In the genomic region with DNA sequence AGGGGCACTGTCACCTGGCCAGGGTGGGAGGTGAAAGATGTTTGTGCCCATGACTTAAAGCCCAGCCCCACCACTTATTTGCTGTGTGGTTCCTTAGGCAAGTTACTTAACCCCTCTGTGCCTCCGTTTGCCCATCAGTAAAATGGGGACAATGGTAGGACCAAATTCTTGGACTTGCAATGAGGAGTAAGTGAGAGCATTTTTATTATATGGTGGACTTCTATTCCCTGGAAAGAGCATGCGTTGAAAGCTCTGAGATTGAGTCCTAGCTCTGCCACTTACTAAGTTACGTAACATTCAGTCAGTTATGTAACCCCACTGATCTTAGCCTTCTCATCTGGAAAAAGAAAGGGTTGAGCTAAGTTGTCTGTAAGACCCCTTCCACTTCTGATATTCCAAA, we compare ENCODE assay signal across 1 cellular context.
TF ChIP-seq lines count a peak whose summit lies in the region.

No MANE protein-coding gene starts in this region.

TF ChIP-seq in K562, 482 proteins besides CTCF, POLR2A, EP300 and RAD21 (continues in another document):
- no peak for TF ChIP-seq HMG20B (CRISPR knock-in tag; IDR thresholded peaks at IDR 0.05)
- TF ChIP-seq HDGF (IDR thresholded peaks at IDR 0.05) = no peak
- TF ChIP-seq, protein P1, sequence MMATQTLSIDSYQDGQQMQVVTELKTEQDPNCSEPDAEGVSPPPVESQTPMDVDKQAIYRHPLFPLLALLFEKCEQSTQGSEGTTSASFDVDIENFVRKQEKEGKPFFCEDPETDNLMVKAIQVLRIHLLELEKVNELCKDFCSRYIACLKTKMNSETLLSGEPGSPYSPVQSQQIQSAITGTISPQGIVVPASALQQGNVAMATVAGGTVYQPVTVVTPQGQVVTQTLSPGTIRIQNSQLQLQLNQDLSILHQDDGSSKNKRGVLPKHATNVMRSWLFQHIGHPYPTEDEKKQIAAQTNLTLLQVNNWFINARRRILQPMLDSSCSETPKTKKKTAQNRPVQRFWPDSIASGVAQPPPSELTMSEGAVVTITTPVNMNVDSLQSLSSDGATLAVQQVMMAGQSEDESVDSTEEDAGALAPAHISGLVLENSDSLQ (IDR thresholded peaks at IDR 0.05) = no peak
- peak; percentile 93 for TF ChIP-seq CEBPB (tag; IDR thresholded peaks at IDR 0.05)
- no peak for TF ChIP-seq MCM7 (IDR thresholded peaks at IDR 0.05)
- TF ChIP-seq MYBL2 (IDR thresholded peaks at IDR 0.05; ENCODE audit: low read depth) = no peak
- no peak for TF ChIP-seq MYBL2 (CRISPR knock-in tag; IDR thresholded peaks at IDR 0.05; ENCODE audit: borderline replicate concordance)
- 0 out of 2 replicates have a peak, but pooled peaks have one; percentile 3 for TF ChIP-seq BRD4 (IDR thresholded peaks at IDR 0.05)
- TF ChIP-seq PTRF (tag; IDR thresholded peaks at IDR 0.05) = no peak
- no peak for TF ChIP-seq ZFP1 (CRISPR knock-in tag; IDR thresholded peaks at IDR 0.05)
- TF ChIP-seq NCOR1 (IDR thresholded peaks at IDR 0.05) = no peak
- TF ChIP-seq TBL1XR1 (IDR thresholded peaks at IDR 0.05; ENCODE audit: low read length in 2 of 2) = no peak
- TF ChIP-seq, protein P2, sequence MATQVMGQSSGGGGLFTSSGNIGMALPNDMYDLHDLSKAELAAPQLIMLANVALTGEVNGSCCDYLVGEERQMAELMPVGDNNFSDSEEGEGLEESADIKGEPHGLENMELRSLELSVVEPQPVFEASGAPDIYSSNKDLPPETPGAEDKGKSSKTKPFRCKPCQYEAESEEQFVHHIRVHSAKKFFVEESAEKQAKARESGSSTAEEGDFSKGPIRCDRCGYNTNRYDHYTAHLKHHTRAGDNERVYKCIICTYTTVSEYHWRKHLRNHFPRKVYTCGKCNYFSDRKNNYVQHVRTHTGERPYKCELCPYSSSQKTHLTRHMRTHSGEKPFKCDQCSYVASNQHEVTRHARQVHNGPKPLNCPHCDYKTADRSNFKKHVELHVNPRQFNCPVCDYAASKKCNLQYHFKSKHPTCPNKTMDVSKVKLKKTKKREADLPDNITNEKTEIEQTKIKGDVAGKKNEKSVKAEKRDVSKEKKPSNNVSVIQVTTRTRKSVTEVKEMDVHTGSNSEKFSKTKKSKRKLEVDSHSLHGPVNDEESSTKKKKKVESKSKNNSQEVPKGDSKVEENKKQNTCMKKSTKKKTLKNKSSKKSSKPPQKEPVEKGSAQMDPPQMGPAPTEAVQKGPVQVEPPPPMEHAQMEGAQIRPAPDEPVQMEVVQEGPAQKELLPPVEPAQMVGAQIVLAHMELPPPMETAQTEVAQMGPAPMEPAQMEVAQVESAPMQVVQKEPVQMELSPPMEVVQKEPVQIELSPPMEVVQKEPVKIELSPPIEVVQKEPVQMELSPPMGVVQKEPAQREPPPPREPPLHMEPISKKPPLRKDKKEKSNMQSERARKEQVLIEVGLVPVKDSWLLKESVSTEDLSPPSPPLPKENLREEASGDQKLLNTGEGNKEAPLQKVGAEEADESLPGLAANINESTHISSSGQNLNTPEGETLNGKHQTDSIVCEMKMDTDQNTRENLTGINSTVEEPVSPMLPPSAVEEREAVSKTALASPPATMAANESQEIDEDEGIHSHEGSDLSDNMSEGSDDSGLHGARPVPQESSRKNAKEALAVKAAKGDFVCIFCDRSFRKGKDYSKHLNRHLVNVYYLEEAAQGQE (CRISPR knock-in tag; IDR thresholded peaks at IDR 0.05; ENCODE audit: low read depth) = no peak
- peak; percentile 70 for TF ChIP-seq ESRRA (IDR thresholded peaks at IDR 0.05; ENCODE audit: borderline replicate concordance, low read depth)
- TF ChIP-seq, protein P3, sequence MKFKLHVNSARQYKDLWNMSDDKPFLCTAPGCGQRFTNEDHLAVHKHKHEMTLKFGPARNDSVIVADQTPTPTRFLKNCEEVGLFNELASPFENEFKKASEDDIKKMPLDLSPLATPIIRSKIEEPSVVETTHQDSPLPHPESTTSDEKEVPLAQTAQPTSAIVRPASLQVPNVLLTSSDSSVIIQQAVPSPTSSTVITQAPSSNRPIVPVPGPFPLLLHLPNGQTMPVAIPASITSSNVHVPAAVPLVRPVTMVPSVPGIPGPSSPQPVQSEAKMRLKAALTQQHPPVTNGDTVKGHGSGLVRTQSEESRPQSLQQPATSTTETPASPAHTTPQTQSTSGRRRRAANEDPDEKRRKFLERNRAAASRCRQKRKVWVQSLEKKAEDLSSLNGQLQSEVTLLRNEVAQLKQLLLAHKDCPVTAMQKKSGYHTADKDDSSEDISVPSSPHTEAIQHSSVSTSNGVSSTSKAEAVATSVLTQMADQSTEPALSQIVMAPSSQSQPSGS (CRISPR knock-in tag; IDR thresholded peaks at IDR 0.05) = no peak
- no peak for TF ChIP-seq ZNF589 (CRISPR knock-in tag; IDR thresholded peaks at IDR 0.05; ENCODE audit: low read depth)
- peak; percentile 61; the same call in 1 of the 2 replicates for TF ChIP-seq HDAC2 (IDR thresholded peaks at IDR 0.05)
- TF ChIP-seq, protein P4, sequence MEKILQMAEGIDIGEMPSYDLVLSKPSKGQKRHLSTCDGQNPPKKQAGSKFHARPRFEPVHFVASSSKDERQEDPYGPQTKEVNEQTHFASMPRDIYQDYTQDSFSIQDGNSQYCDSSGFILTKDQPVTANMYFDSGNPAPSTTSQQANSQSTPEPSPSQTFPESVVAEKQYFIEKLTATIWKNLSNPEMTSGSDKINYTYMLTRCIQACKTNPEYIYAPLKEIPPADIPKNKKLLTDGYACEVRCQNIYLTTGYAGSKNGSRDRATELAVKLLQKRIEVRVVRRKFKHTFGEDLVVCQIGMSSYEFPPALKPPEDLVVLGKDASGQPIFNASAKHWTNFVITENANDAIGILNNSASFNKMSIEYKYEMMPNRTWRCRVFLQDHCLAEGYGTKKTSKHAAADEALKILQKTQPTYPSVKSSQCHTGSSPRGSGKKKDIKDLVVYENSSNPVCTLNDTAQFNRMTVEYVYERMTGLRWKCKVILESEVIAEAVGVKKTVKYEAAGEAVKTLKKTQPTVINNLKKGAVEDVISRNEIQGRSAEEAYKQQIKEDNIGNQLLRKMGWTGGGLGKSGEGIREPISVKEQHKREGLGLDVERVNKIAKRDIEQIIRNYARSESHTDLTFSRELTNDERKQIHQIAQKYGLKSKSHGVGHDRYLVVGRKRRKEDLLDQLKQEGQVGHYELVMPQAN (IDR thresholded peaks at IDR 0.05; ENCODE audit: borderline replicate concordance) = no peak
- TF ChIP-seq PRMT5 (CRISPR knock-in tag; IDR thresholded peaks at IDR 0.05) = no peak
- TF ChIP-seq NUFIP1 (IDR thresholded peaks at IDR 0.05; ENCODE audit: partially characterized antibody) = no peak
- TF ChIP-seq CREBBP (IDR thresholded peaks at IDR 0.05; ENCODE audit: low read depth, low read length) = no peak
- TF ChIP-seq BCOR (IDR thresholded peaks at IDR 0.05) = peak; percentile 92
- no peak for TF ChIP-seq FOXA3 (CRISPR knock-in tag; conservative IDR thresholded peaks at IDR 0.05 in 1 of 2, IDR thresholded peaks at IDR 0.05 in 1 of 2)
- no peak for TF ChIP-seq RBM17 (IDR thresholded peaks at IDR 0.05; ENCODE audit: borderline replicate concordance, low read depth, low read length)
- no peak for TF ChIP-seq PHF8 (IDR thresholded peaks at IDR 0.05; ENCODE audit: borderline replicate concordance, low read length)
- no peak for TF ChIP-seq PTBP1 (IDR thresholded peaks at IDR 0.05; ENCODE audit: low read depth, low read length)
- TF ChIP-seq ZNF311 (CRISPR knock-in tag; IDR thresholded peaks at IDR 0.05) = no peak
- no peak for TF ChIP-seq ILK (tag; IDR thresholded peaks at IDR 0.05; ENCODE audit: borderline replicate concordance, low read depth)
- TF ChIP-seq ZFPM2 (CRISPR knock-in tag; IDR thresholded peaks at IDR 0.05) = no peak
- TF ChIP-seq FOXJ2 (tag; IDR thresholded peaks at IDR 0.05) = no peak
- no peak for TF ChIP-seq ZNF24 (IDR thresholded peaks at IDR 0.05)
- TF ChIP-seq HDAC6 (IDR thresholded peaks at IDR 0.05; ENCODE audit: low read depth, low read length) = no peak
- TF ChIP-seq ZNF253 (CRISPR knock-in tag; conservative IDR thresholded peaks at IDR 0.05) = no peak
- TF ChIP-seq BRF1 (IDR thresholded peaks at IDR 0.05; ENCODE audit: borderline replicate concordance, extremely low read depth, insufficient read length) = no peak
- TF ChIP-seq, protein P5, sequence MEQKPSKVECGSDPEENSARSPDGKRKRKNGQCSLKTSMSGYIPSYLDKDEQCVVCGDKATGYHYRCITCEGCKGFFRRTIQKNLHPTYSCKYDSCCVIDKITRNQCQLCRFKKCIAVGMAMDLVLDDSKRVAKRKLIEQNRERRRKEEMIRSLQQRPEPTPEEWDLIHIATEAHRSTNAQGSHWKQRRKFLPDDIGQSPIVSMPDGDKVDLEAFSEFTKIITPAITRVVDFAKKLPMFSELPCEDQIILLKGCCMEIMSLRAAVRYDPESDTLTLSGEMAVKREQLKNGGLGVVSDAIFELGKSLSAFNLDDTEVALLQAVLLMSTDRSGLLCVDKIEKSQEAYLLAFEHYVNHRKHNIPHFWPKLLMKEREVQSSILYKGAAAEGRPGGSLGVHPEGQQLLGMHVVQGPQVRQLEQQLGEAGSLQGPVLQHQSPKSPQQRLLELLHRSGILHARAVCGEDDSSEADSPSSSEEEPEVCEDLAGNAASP (IDR thresholded peaks at IDR 0.05) = no peak
- TF ChIP-seq STAG1 (CRISPR knock-in tag; IDR thresholded peaks at IDR 0.05; ENCODE audit: borderline replicate concordance) = no peak
- TF ChIP-seq, protein P6, sequence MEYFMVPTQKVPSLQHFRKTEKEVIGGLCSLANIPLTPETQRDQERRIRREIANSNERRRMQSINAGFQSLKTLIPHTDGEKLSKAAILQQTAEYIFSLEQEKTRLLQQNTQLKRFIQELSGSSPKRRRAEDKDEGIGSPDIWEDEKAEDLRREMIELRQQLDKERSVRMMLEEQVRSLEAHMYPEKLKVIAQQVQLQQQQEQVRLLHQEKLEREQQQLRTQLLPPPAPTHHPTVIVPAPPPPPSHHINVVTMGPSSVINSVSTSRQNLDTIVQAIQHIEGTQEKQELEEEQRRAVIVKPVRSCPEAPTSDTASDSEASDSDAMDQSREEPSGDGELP (CRISPR knock-in tag; IDR thresholded peaks at IDR 0.05; ENCODE audit: borderline replicate concordance) = no peak
- no peak for TF ChIP-seq PHF21A (IDR thresholded peaks at IDR 0.05; ENCODE audit: borderline replicate concordance, low read depth)
- no peak for TF ChIP-seq MED1 (CRISPR knock-in tag; IDR thresholded peaks at IDR 0.05; ENCODE audit: borderline replicate concordance)
- no peak for TF ChIP-seq ZNF12 (CRISPR knock-in tag; IDR thresholded peaks at IDR 0.05)
- TF ChIP-seq, protein P7, sequence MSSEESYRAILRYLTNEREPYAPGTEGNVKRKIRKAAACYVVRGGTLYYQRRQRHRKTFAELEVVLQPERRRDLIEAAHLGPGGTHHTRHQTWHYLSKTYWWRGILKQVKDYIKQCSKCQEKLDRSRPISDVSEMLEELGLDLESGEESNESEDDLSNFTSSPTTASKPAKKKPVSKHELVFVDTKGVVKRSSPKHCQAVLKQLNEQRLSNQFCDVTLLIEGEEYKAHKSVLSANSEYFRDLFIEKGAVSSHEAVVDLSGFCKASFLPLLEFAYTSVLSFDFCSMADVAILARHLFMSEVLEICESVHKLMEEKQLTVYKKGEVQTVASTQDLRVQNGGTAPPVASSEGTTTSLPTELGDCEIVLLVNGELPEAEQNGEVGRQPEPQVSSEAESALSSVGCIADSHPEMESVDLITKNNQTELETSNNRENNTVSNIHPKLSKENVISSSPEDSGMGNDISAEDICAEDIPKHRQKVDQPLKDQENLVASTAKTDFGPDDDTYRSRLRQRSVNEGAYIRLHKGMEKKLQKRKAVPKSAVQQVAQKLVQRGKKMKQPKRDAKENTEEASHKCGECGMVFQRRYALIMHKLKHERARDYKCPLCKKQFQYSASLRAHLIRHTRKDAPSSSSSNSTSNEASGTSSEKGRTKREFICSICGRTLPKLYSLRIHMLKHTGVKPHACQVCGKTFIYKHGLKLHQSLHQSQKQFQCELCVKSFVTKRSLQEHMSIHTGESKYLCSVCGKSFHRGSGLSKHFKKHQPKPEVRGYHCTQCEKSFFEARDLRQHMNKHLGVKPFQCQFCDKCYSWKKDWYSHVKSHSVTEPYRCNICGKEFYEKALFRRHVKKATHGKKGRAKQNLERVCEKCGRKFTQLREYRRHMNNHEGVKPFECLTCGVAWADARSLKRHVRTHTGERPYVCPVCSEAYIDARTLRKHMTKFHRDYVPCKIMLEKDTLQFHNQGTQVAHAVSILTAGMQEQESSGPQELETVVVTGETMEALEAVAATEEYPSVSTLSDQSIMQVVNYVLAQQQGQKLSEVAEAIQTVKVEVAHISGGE (CRISPR knock-in tag; IDR thresholded peaks at IDR 0.05) = no peak
- TF ChIP-seq, protein P8, sequence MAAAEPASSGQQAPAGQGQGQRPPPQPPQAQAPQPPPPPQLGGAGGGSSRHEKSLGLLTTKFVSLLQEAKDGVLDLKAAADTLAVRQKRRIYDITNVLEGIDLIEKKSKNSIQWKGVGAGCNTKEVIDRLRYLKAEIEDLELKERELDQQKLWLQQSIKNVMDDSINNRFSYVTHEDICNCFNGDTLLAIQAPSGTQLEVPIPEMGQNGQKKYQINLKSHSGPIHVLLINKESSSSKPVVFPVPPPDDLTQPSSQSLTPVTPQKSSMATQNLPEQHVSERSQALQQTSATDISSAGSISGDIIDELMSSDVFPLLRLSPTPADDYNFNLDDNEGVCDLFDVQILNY (CRISPR knock-in tag; IDR thresholded peaks at IDR 0.05) = no peak
- TF ChIP-seq POLR2AphosphoS5 (IDR thresholded peaks at IDR 0.05; ENCODE audit: control insufficient read depth, insufficient read depth, low read depth, low read length) = no peak
- no peak for TF ChIP-seq MEF2A (IDR thresholded peaks at IDR 0.05; ENCODE audit: control insufficient read depth, low read depth, low read length)
- no peak for TF ChIP-seq NR2C2 (CRISPR knock-in tag; IDR thresholded peaks at IDR 0.05)
- TF ChIP-seq NR2C2 (tag; IDR thresholded peaks at IDR 0.05) = no peak
- TF ChIP-seq CC2D1A (IDR thresholded peaks at IDR 0.05) = no peak
- peak; percentile 80; the same call in 1 of the 2 replicates for TF ChIP-seq CBX1 (IDR thresholded peaks at IDR 0.05; ENCODE audit: low read depth)
- no peak for TF ChIP-seq TEAD4 (IDR thresholded peaks at IDR 0.05; ENCODE audit: low read length)
- no peak for TF ChIP-seq TEAD4 (CRISPR knock-in tag; IDR thresholded peaks at IDR 0.05; ENCODE audit: borderline replicate concordance)
- TF ChIP-seq LEF1 (IDR thresholded peaks at IDR 0.05) = no peak
- no peak for TF ChIP-seq KAT8 (IDR thresholded peaks at IDR 0.05; ENCODE audit: low read depth)
- TF ChIP-seq, protein P9, sequence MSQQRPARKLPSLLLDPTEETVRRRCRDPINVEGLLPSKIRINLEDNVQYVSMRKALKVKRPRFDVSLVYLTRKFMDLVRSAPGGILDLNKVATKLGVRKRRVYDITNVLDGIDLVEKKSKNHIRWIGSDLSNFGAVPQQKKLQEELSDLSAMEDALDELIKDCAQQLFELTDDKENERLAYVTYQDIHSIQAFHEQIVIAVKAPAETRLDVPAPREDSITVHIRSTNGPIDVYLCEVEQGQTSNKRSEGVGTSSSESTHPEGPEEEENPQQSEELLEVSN (IDR thresholded peaks at IDR 0.05; ENCODE audit: borderline replicate concordance in 1 of 2, extremely low read depth in 1 of 2, insufficient read depth in 1 of 2, insufficient read length in 1 of 2, low read depth in 1 of 2, low read length in 1 of 2, poor library complexity in 1 of 2, severe bottlenecking in 1 of 2) = no peak
- TF ChIP-seq RBM25 (IDR thresholded peaks at IDR 0.05; ENCODE audit: low read depth, low read length, severe bottlenecking) = peak; percentile 97
- no peak for TF ChIP-seq HDAC1 (IDR thresholded peaks at IDR 0.05)
- TF ChIP-seq MTA3 (IDR thresholded peaks at IDR 0.05; ENCODE audit: borderline replicate concordance) = no peak
- TF ChIP-seq KDM1A (IDR thresholded peaks at IDR 0.05) = peak; percentile 59 to 69; a peak in 3 of 4 replicates
